ENCODE assay signal across 16 cellular contexts in genomic region chr19:14378890-14379289, GRCh38. TPM values are rescaled to one million over a fixed set of nuclear protein-coding genes. Genes with fewer than 3 reads are reported as not detected.
DNase-seq lines count a peak whose midpoint lies in the region; ATAC-seq and TF ChIP-seq lines count a peak whose summit lies in the region.
"Had no signal": no experiment of that assay in that cellular context is flagged by ENCODE, and none has a peak within 500 bp of the region (broad histone marks: within the 10 kb centered on the region; RNA-seq: fewer than 3 reads in every experiment).

No MANE protein-coding gene starts in this region.

- H3K9me3 ChIP-seq in right atrium auricular region: no peaks in the 10 kb centered on the region
- H3K9me3 ChIP-seq in heart left ventricle: no peaks in the 10 kb centered on the region
- H3K9me3 ChIP-seq in aorta (ENCODE audit: control insufficient read depth, low read length): no peaks in the 10 kb centered on the region

- no peaks in the 10 kb centered on the region for H3K36me3 ChIP-seq in right atrium auricular region
- no peaks in the 10 kb centered on the region for H3K36me3 ChIP-seq in heart left ventricle
- H3K36me3 ChIP-seq in aorta (ENCODE audit: control insufficient read depth in 1 of 2, insufficient read depth in 2 of 2, low read length in 1 of 2): no peaks in the 10 kb centered on the region

- 58 to 68% (median 64%) methylated on average over 4 of the region's 4 CpGs for WGBS in heart left ventricle, 4 donors
- WGBS in aorta, 2 donors: 40% methylated on average over 4 of the region's 4 CpGs

- ATAC-seq in heart left ventricle (no peak), natural killer cell (no peak), aorta (ENCODE audit: low FRiP score) (no peak), HG03025 (IDR thresholded peaks at IDR 0.05; ENCODE audit: low FRiP score, unreplicated experiment) (no peak)
- ATAC-seq: sciatic nerve had no signal

- H3K27ac ChIP-seq in right atrium auricular region (peak overlapping the region; percentile 84 to 93), heart left ventricle (peak overlapping the region in 5 of 12 donors; percentile 13 to 95 (median 73)), coronary artery (peak overlapping the region; percentile 80 to 93), aorta (ENCODE audit: low read depth in 1 of 2, low read length in 2 of 2) (peak overlapping the region; percentile 8 to 22)
- H3K27ac ChIP-seq: PC-9, SK-N-MC had no signal

- H3K27me3 ChIP-seq in right atrium auricular region (no peaks in the 10 kb centered on the region), heart left ventricle (no peaks in the 10 kb centered on the region), aorta (ENCODE audit: control insufficient read depth in 1 of 2, insufficient read depth in 2 of 2, low read length in 1 of 2) (no peaks in the 10 kb centered on the region)

- H3K27me3 Mint-ChIP-seq in natural killer cell (ENCODE audit: low read depth in 2 of 2): no peaks in the 10 kb centered on the region

- peaks cover 44 to 51% of the 10 kb centered on the region in 2 donors for H3K4me1 Mint-ChIP-seq in natural killer cell

- TF ChIP-seq CTCF in right atrium auricular region (IDR thresholded peaks at IDR 0.05) (no peak), heart left ventricle (IDR thresholded peaks at IDR 0.05) (no peak), coronary artery (IDR thresholded peaks at IDR 0.05) (no peak), natural killer cell (IDR thresholded peaks at IDR 0.05) (no peak)

- no peak for TF ChIP-seq POLR2A in heart left ventricle (IDR thresholded peaks at IDR 0.05)

- H3K27ac Mint-ChIP-seq in natural killer cell: peak overlapping the region; percentile 91 to 94

- H3K36me3 Mint-ChIP-seq in natural killer cell: no peaks in the 10 kb centered on the region

- peaks cover 0 to 68% of the 10 kb centered on the region in 2 donors for H3K4me1 ChIP-seq in right atrium auricular region
- peaks cover 8 to 74% (median 49%) of the 10 kb centered on the region in 12 donors for H3K4me1 ChIP-seq in heart left ventricle
- peaks cover 0 to 3% of the 10 kb centered on the region in 2 donors for H3K4me1 ChIP-seq in aorta (ENCODE audit: control insufficient read depth in 1 of 2, insufficient read depth in 2 of 2, low read length in 2 of 2)

- H3K9me3 Mint-ChIP-seq in natural killer cell: no peaks in the 10 kb centered on the region

- no peak overlapping the region for H3K4me3 Mint-ChIP-seq in natural killer cell

- intact Hi-C loops in heart left ventricle (cut with DNase I): no loop called here
- intact Hi-C loops in natural killer cell (cut with micrococcal nuclease): loop anchor here (10.0 kb wide), 1 partner anchor 1224 kb away; the partner anchor contains the start of genes IER2 and STX10
- intact Hi-C loops in aorta (cut with DNase I): no loop called here

- no peak for DNase-seq in right atrium auricular region (ENCODE audit: low spot score)
- no peak for DNase-seq in heart left ventricle
- DNase-seq in coronary artery (ENCODE audit: low spot score): no peak
- DNase-seq in natural killer cell: no peak
- no peak for DNase-seq in aorta
- DNase-seq in D341Med (ENCODE audit: low spot score): no peak
- DNase-seq in SW 1271 (lab: John Stamatoyannopoulos, UW): no peak
- DNase-seq: cerebellar nuclear complex; foreskin melanocyte; NCI-H526; nucleus accumbens; PC-9; stimulated activated CD4-positive, alpha-beta T cell treated with anti-CD3 and anti-CD28 coated beads, Interleukin-4, amount 100 ng/mL, for 4 hours had no signal

- no peak overlapping the region for H3K4me3 ChIP-seq in right atrium auricular region
- H3K4me3 ChIP-seq in heart left ventricle: no peak overlapping the region
- H3K4me3 ChIP-seq in coronary artery: no peak overlapping the region
- H3K4me3 ChIP-seq in aorta (ENCODE audit: low read length in 2 of 2): no peak overlapping the region
- H3K4me3 ChIP-seq: PC-9, SK-N-MC had no signal

RNA-seq across cellular contexts. Expression of gene ADGRE5, which starts 2.4 kb away (rescaled TPM):
- total RNA-seq in right atrium auricular region (10 to 100 TPM; 33.9 to 37.3 TPM), heart left ventricle (10 to 100 TPM; 30.1 to 92.7 (median 45.8) TPM), natural killer cell (1,000 to 10,000 TPM; 1,036 to 1,703 (median 1,382) TPM), aorta (100 to 1,000 TPM; 158 to 337 TPM)
- polyA plus RNA-seq in heart left ventricle (10 to 100 TPM; 10.1 to 48.5 TPM), aorta (10 to 100 TPM; 38.6 to 92.7 TPM)

RNA-seq across cellular contexts. Expression of gene DDX39A, which starts 40.3 kb away (rescaled TPM):
- total RNA-seq in right atrium auricular region: 10 to 100 TPM; 25.5 to 29.8 TPM
- total RNA-seq in heart left ventricle: 10 to 100 TPM; 18.0 to 44.4 (median 30.2) TPM
- 100 to 1,000 TPM in 1 of 2 donors, 10 to 100 TPM in 1; 42.4 to 109 TPM for polyA plus RNA-seq in heart left ventricle
- 100 to 1,000 TPM; 397 to 569 (median 557) TPM for total RNA-seq in natural killer cell
- total RNA-seq in aorta: 10 to 100 TPM; 45.0 to 49.5 TPM
- polyA plus RNA-seq in aorta: 10 to 100 TPM; 28.5 to 98.7 TPM

RNA-seq across cellular contexts. Expression of gene PKN1, which starts 54.2 kb away (rescaled TPM):
- total RNA-seq in right atrium auricular region (100 to 1,000 TPM in 1 of 2 donors, 10 to 100 TPM in 1; 87.2 to 111 TPM), heart left ventricle (100 to 1,000 TPM; 119 to 206 (median 136) TPM), natural killer cell (100 to 1,000 TPM; 323 to 351 (median 350) TPM), aorta (100 to 1,000 TPM; 106 to 112 TPM)
- polyA plus RNA-seq in heart left ventricle (100 to 1,000 TPM; 109 to 126 TPM), aorta (10 to 100 TPM; 38.7 to 68.1 TPM)

Comparison
In these comparisons a context has a peak if more than half of its experiments do, and no peak if none do; other contexts are left out.
1. RNA of gene DDX39A, which starts 40.3 kb away (total RNA-seq): 397 to 569 TPM in natural killer cell; 45.0 to 49.5 TPM in aorta, 18.0 to 44.4 TPM in heart left ventricle and 25.5 to 29.8 TPM in right atrium auricular region; every median in the first group is over 4 times any median in the second.